20 cellular contexts compared by ENCODE assay signal in the genomic region with DNA sequence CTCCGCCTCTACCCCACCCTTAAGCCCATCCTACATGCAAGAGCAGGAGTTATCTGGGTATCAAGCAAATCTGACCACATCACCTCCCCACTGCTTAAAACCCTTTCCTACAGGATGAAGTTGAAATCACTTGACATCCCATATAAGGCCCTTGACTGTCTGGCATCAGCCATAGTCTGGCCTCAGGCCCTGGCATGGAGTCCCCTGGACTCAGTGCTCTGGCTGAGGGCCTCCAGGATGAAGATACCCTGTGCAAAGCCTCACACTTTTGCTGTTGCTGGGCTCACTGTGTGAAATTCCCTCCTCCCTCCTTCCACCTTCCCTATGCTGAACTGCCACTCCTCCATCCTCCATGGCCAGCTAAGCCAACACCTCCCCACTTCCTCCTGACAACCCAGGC.
DNase-seq lines count a peak whose midpoint lies in the region; ATAC-seq, FAIRE-seq and TF ChIP-seq lines count a peak whose summit lies in the region.
"Had no signal": no experiment of that assay in that cellular context is flagged by ENCODE, and none has a peak within 500 bp of the region (broad histone marks: within the 10 kb centered on the region; RNA-seq: fewer than 3 reads in every experiment).

No MANE protein-coding gene starts in this region.

- H3K79me1 ChIP-seq in trophoblast cell (ENCODE audit: low read length): no peaks in the 10 kb centered on the region

- no peak overlapping the region for H4K91ac ChIP-seq in trophoblast cell (ENCODE audit: low read depth, low read length)

- no peak for TF ChIP-seq POLR2A in heart left ventricle (IDR thresholded peaks at IDR 0.05)
- TF ChIP-seq POLR2A in HepG2 (IDR thresholded peaks at IDR 0.05; ENCODE audit: insufficient read depth in 1 of 2, low read depth in 2 of 2, low read length in 2 of 2): no peak

- H3K9ac ChIP-seq in trophoblast cell (ENCODE audit: low read length) (peak overlapping the region; percentile 9), HepG2 (ENCODE audit: insufficient read depth, low read depth, low read length) (no peak overlapping the region)

- no peaks in the 10 kb centered on the region for H3K27me3 ChIP-seq in right cardiac atrium (ENCODE audit: control insufficient read depth, insufficient read depth)
- no peaks in the 10 kb centered on the region for H3K27me3 ChIP-seq in heart left ventricle
- no peaks in the 10 kb centered on the region for H3K27me3 ChIP-seq in trophoblast cell (ENCODE audit: insufficient read depth, low read length)
- H3K27me3 ChIP-seq in HepG2 (ENCODE audit: control insufficient read depth in 1 of 2, insufficient read depth in 2 of 2, low read length in 2 of 2): peaks cover 2 to 10% of the 10 kb centered on the region in 2 experiments; a peak in 3 of 5 replicates

- no peaks in the 10 kb centered on the region for H3K9me3 ChIP-seq in right cardiac atrium (ENCODE audit: control insufficient read depth, low read length)
- H3K9me3 ChIP-seq in heart left ventricle: no peaks in the 10 kb centered on the region
- H3K9me3 ChIP-seq in trophoblast cell (ENCODE audit: insufficient read depth, low read depth, low read length): peaks cover 2% of the 10 kb centered on the region
- no peaks in the 10 kb centered on the region for H3K9me3 ChIP-seq in HepG2 (ENCODE audit: low read length)
- H3K9me3 ChIP-seq: A549 had no signal

- H2BK5ac ChIP-seq in trophoblast cell (ENCODE audit: low read depth, low read length, poor library complexity): no peak overlapping the region

- H3K27ac ChIP-seq in right cardiac atrium (ENCODE audit: low read length) (no peak overlapping the region), heart left ventricle (no peak overlapping the region), trophoblast cell (ENCODE audit: low read depth, low read length) (no peak overlapping the region), HepG2 (ENCODE audit: extremely low read length, insufficient read depth, low read length) (no peak overlapping the region)
- H3K27ac ChIP-seq: 22Rv1, C4-2B had no signal

- no peaks in the 10 kb centered on the region for H3K4me1 ChIP-seq in right cardiac atrium (ENCODE audit: control insufficient read depth, insufficient read depth, low read length)
- H3K4me1 ChIP-seq in heart left ventricle: peaks cover 0 to 20% (median 2%) of the 10 kb centered on the region in 12 donors
- peaks cover 10% of the 10 kb centered on the region in 2 experiments for H3K4me1 ChIP-seq in trophoblast cell (ENCODE audit: control insufficient read depth in 1 of 2, insufficient read depth in 2 of 2, low read length in 2 of 2)
- no peaks in the 10 kb centered on the region for H3K4me1 ChIP-seq in HepG2 (ENCODE audit: insufficient read depth, low read length)

- H3K4me3 ChIP-seq in right cardiac atrium (ENCODE audit: low read length): no peak overlapping the region
- H3K4me3 ChIP-seq in heart left ventricle: no peak overlapping the region
- no peak overlapping the region for H3K4me3 ChIP-seq in trophoblast cell (ENCODE audit: low read depth, low read length)
- no peak overlapping the region for H3K4me3 ChIP-seq in HepG2 (replicated peaks in 1 of 3; ENCODE audit: insufficient read depth in 1 of 3, low read depth in 2 of 3, low read length in 3 of 3)
- H3K4me3 ChIP-seq: A549, GM12878, GM23338 had no signal

- intact Hi-C loops in Right ventricle myocardium inferior (cut with DNase I): no loop called here
- intact Hi-C loops in cardiac septum (cut with DNase I): no loop called here
- intact Hi-C loops in right cardiac atrium (cut with DNase I): no loop called here
- intact Hi-C loops in heart left ventricle (cut with DNase I): no loop called here
- intact Hi-C loops in HepG2 (cut with micrococcal nuclease; ENCODE audit: unreplicated experiment): no loop called here

- POLR2A ChIA-PET in HepG2 (lab: Yijun Ruan, JAX): no interaction called here

- H2BK12ac ChIP-seq in trophoblast cell (ENCODE audit: low read length): no peak overlapping the region

- H4K8ac ChIP-seq in trophoblast cell (ENCODE audit: low read depth, low read length): no peak overlapping the region

- TF ChIP-seq EP300 in HepG2 (IDR thresholded peaks at IDR 0.05; ENCODE audit: low read depth in 2 of 2, low read length in 2 of 2) (no peak), HepG2 (CRISPR knock-in tag; IDR thresholded peaks at IDR 0.05; ENCODE audit: borderline replicate concordance) (no peak)

- DNase-seq in Right ventricle myocardium inferior (ENCODE audit: missing footprints) (no peak), cardiac septum (ENCODE audit: low spot score) (no peak), right cardiac atrium (peak in 2 of 3 donors; percentile 76), heart left ventricle (no peak), cerebellum (ENCODE audit: low spot score) (peak; percentile 52), trophoblast cell (no peak), HepG2 (ENCODE audit: low spot score) (no peak), DMS 273 (lab: John Stamatoyannopoulos, UW; ENCODE audit: unreplicated experiment) (no peak)
- DNase-seq: AML-193; CD4-positive, alpha-beta memory T cell; DMS79 treated with DMSO at 0.1 percent for 48 hours; H7; HFFc6 had no signal

- H3K4ac ChIP-seq in trophoblast cell (ENCODE audit: low read depth, low read length): no peak overlapping the region

- no peak overlapping the region for H3K4me2 ChIP-seq in trophoblast cell (ENCODE audit: low read length)
- no peak overlapping the region for H3K4me2 ChIP-seq in HepG2 (ENCODE audit: low read depth, low read length)
- H3K4me2 ChIP-seq: A549 had no signal

- ATAC-seq in Right ventricle myocardium inferior: peak; percentile 36
- ATAC-seq in right cardiac atrium: peak in 1 of 2 donors; percentile 61
- ATAC-seq in heart left ventricle: no peak
- no peak for ATAC-seq in HepG2
- ATAC-seq: A549, GM12878, HCT116 had no signal

- no peaks in the 10 kb centered on the region for H3K79me2 ChIP-seq in trophoblast cell (ENCODE audit: control insufficient read depth, insufficient read depth, low read length, poor library complexity)
- no peaks in the 10 kb centered on the region for H3K79me2 ChIP-seq in HepG2 (ENCODE audit: insufficient read depth, low read length)

- H3K23ac ChIP-seq in trophoblast cell (ENCODE audit: low read length): no peak overlapping the region

- H4K12ac ChIP-seq in trophoblast cell (ENCODE audit: low read depth, low read length): no peak overlapping the region

- H2AK5ac ChIP-seq in trophoblast cell (ENCODE audit: low read length): no peak overlapping the region

- no peak for TF ChIP-seq RAD21 in HepG2 (CRISPR knock-in tag; IDR thresholded peaks at IDR 0.05)

- no peak overlapping the region for H2BK120ac ChIP-seq in trophoblast cell (ENCODE audit: insufficient read depth, low read length, poor library complexity)

- FAIRE-seq in HepG2 (lab: Jason Lieb, UNC): no peak
- FAIRE-seq: A549, GM12878, HTR-8/SVneo had no signal

- BruUV-seq in HepG2 (replicated peaks; lab: Mats Ljungman, UMichigan): no TSS peak

- H3K18ac ChIP-seq in trophoblast cell (ENCODE audit: low read length): no peak overlapping the region

- in situ Hi-C loops in HepG2 (cut with HindIII; ENCODE audit: extremely low pct_ligation_motif_present, low pct_unique_long_range_greater_than_20kb): no loop called here

- no peak for TF ChIP-seq CTCF in heart left ventricle (IDR thresholded peaks at IDR 0.05)
- no peak for TF ChIP-seq CTCF in HepG2 (CRISPR knock-in tag; IDR thresholded peaks at IDR 0.05)

- H2AFZ ChIP-seq in trophoblast cell (ENCODE audit: insufficient read depth, low read length, poor library complexity) (no peak overlapping the region), HepG2 (ENCODE audit: low read length) (no peak overlapping the region)

- H4K20me1 ChIP-seq in HepG2 (ENCODE audit: insufficient read depth, low read length): no peaks in the 10 kb centered on the region

- H3K36me3 ChIP-seq in heart left ventricle (no peaks in the 10 kb centered on the region), trophoblast cell (ENCODE audit: control insufficient read depth in 1 of 2, insufficient read depth in 2 of 2, low read length in 2 of 2) (peaks cover 0 to 2% of the 10 kb centered on the region in 2 experiments), HepG2 (replicated peaks in 1 of 2; ENCODE audit: control insufficient read depth in 1 of 2, insufficient read depth in 2 of 2, low read length in 2 of 2) (no peaks in the 10 kb centered on the region)

- H3K14ac ChIP-seq in trophoblast cell (ENCODE audit: low read length): no peak overlapping the region

- WGBS in right cardiac atrium: 98% methylated on average over 1 of the region's 1 CpG
- 98 to 100% (median 99%) methylated on average over 1 of the region's 1 CpG for WGBS in heart left ventricle, 4 donors
- no CpG with 5 or more reads among the region's 1 CpG for WGBS in trophoblast cell (ENCODE audit: extremely low coverage, insufficient coverage, insufficient read length)
- 7% methylated on average over 1 of the region's 1 CpG for WGBS in HepG2 (ENCODE audit: low lambda C conversion rate)

- CTCF ChIA-PET in HepG2 (lab: Yijun Ruan, JAX; ENCODE audit: low intra/inter-chr PET ratio, low total read pairs): no interaction called here

TF ChIP-seq in HepG2, 621 proteins besides CTCF, POLR2A, EP300 and RAD21 (continues in another document):
- TF ChIP-seq, protein P1, sequence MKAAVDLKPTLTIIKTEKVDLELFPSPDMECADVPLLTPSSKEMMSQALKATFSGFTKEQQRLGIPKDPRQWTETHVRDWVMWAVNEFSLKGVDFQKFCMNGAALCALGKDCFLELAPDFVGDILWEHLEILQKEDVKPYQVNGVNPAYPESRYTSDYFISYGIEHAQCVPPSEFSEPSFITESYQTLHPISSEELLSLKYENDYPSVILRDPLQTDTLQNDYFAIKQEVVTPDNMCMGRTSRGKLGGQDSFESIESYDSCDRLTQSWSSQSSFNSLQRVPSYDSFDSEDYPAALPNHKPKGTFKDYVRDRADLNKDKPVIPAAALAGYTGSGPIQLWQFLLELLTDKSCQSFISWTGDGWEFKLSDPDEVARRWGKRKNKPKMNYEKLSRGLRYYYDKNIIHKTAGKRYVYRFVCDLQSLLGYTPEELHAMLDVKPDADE (CRISPR knock-in tag; IDR thresholded peaks at IDR 0.05): no peak
- TF ChIP-seq ZNF530 (CRISPR knock-in tag; IDR thresholded peaks at IDR 0.05; ENCODE audit: low read depth) (no peak), HMGXB4 (CRISPR knock-in tag; IDR thresholded peaks at IDR 0.05; ENCODE audit: borderline replicate concordance in 1 of 2, low read depth in 1 of 2) (no peak)

Comparison
In these comparisons a context has a peak if more than half of its experiments do, and no peak if none do; other contexts are left out.
1. DNase-seq: peak in right cardiac atrium (2 of 3) and cerebellum (single experiment); none in Right ventricle myocardium inferior (single experiment), cardiac septum (single experiment), heart left ventricle (0 of 5), trophoblast cell (0 of 2), HepG2 (single experiment) and DMS 273 (single experiment).